In the genomic region with DNA sequence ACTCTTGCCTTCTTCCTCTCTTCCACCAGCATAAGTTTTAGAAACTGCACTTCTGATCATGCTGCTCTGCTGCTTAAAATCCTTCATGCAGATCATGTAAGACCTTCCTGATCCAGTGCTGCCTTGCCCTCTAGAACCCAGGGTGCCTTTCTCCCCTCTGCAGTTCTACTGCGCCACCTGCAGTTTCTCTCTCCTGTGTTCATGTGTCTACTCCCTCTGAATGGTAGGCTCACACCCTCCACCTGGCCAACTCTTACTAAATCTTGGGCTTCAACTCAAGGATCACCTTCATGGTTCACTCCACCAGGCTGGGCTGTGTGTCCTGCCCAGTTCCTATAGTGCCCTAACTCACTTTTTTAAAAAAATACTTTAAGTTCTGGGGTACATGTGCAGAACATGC, we compare ENCODE assay signal across 10 cellular contexts.
DNase-seq lines count a peak whose midpoint lies in the region; ATAC-seq, FAIRE-seq and TF ChIP-seq lines count a peak whose summit lies in the region.
"Had no signal": no experiment of that assay in that cellular context is flagged by ENCODE, and none has a peak within 500 bp of the region (broad histone marks: within the 10 kb centered on the region; RNA-seq: fewer than 3 reads in every experiment).

No MANE protein-coding gene starts in this region.

- no peaks in the 10 kb centered on the region for H3K27me3 Mint-ChIP-seq in activated CD4-positive, alpha-beta T cell treated with anti-CD3 and anti-CD28 coated beads for 36 hours
- peaks cover 2% of the 10 kb centered on the region for H3K27me3 Mint-ChIP-seq in activated naive CD8-positive, alpha-beta T cell treated with anti-CD3 and anti-CD28 coated beads, Interleukin-2, amount 50 U/mL, for 24 hours

- peaks cover 0 to 31% (median 3%) of the 10 kb centered on the region in 6 donors for H3K4me1 ChIP-seq in spleen

- no peak overlapping the region for H3K4me3 Mint-ChIP-seq in activated CD4-positive, alpha-beta T cell treated with anti-CD3 and anti-CD28 coated beads for 36 hours
- no peak overlapping the region for H3K4me3 Mint-ChIP-seq in activated naive CD8-positive, alpha-beta T cell treated with anti-CD3 and anti-CD28 coated beads, Interleukin-2, amount 50 U/mL, for 24 hours

- TF ChIP-seq POLR2A in spleen (IDR thresholded peaks at IDR 0.05), result no peak

- TF ChIP-seq CTCF in spleen (IDR thresholded peaks at IDR 0.05 in 8 of 11, conservative IDR thresholded peaks at IDR 0.05 in 3 of 11) (peak in 7 of 11 experiments; percentile 9 to 37 (median 25)), D721Med (IDR thresholded peaks at IDR 0.05; ENCODE audit: insufficient read depth, missing control alignments) (no peak)

- DNase-seq in activated CD4-positive, alpha-beta T cell treated with anti-CD3 and anti-CD28 coated beads for 36 hours, result peak; percentile 68
- no peak for DNase-seq in activated CD4-positive, alpha-beta T cell treated with anti-CD3 and anti-CD28 coated beads for 1 hour
- peak; percentile 38 for DNase-seq in NAMALWA (ENCODE audit: low spot score)
- DNase-seq in activated naive CD8-positive, alpha-beta T cell treated with anti-CD3 and anti-CD28 coated beads, Interleukin-2, amount 50 U/mL, for 24 hours, result no peak
- DNase-seq in spleen, result no peak
- DNase-seq in D721Med (ENCODE audit: insufficient read length, low spot score), result no peak
- DNase-seq: NCI-H1105 treated with DMSO at 0.1 percent for 48 hours had no signal

- H3K4me1 Mint-ChIP-seq in activated CD4-positive, alpha-beta T cell treated with anti-CD3 and anti-CD28 coated beads for 36 hours, result peaks cover 82% of the 10 kb centered on the region
- H3K4me1 Mint-ChIP-seq in activated naive CD8-positive, alpha-beta T cell treated with anti-CD3 and anti-CD28 coated beads, Interleukin-2, amount 50 U/mL, for 24 hours, result peaks cover 90% of the 10 kb centered on the region

- intact Hi-C loops in activated CD4-positive, alpha-beta T cell treated with anti-CD3 and anti-CD28 coated beads for 36 hours (cut with DNase I, micrococcal nuclease), result loop anchor here (5.0 to 10.0 kb wide), 5 partner anchors 235 to 1208 kb away; partner anchors contain the start of genes ARHGAP12 (in 1 of the 2) and CCDC7 (in 1 of the 2)
- intact Hi-C loops in spleen (cut with DNase I; ENCODE audit: low total_unique reads), result no loop called here

- POLR2A ChIA-PET in activated CD4-positive, alpha-beta T cell treated with anti-CD3 and anti-CD28 coated beads for 36 hours (lab: Charles Lee), result interaction anchor here (2.6 kb wide), 1 partner anchor 11 kb away, joined by 6 read pairs; no protein-coding TSS in a partner anchor

- ATAC-seq in activated CD4-positive, alpha-beta T cell treated with anti-CD3 and anti-CD28 coated beads for 36 hours, result peak; percentile 12
- no peak for ATAC-seq in activated naive CD8-positive, alpha-beta T cell treated with anti-CD3 and anti-CD28 coated beads, Interleukin-2, amount 50 U/mL, for 24 hours
- ATAC-seq in HG03025 (IDR thresholded peaks at IDR 0.05; ENCODE audit: low FRiP score, unreplicated experiment) (no peak), GM18868 (IDR thresholded peaks at IDR 0.05; ENCODE audit: unreplicated experiment) (no peak)

- H3K27ac Mint-ChIP-seq in activated CD4-positive, alpha-beta T cell treated with anti-CD3 and anti-CD28 coated beads for 36 hours, result peak overlapping the region; percentile 60
- H3K27ac Mint-ChIP-seq in activated naive CD8-positive, alpha-beta T cell treated with anti-CD3 and anti-CD28 coated beads, Interleukin-2, amount 50 U/mL, for 24 hours, result peak overlapping the region; percentile 10

- WGBS in spleen, 5 donors, result 92 to 100% (median 93%) methylated on average over 1 of the region's 1 CpG

- H3K27me3 ChIP-seq in spleen (replicated peaks in 1 of 7), result no peaks in the 10 kb centered on the region

- no peaks in the 10 kb centered on the region for H3K9me3 Mint-ChIP-seq in activated CD4-positive, alpha-beta T cell treated with anti-CD3 and anti-CD28 coated beads for 36 hours (ENCODE audit: low read depth)
- H3K9me3 Mint-ChIP-seq in activated naive CD8-positive, alpha-beta T cell treated with anti-CD3 and anti-CD28 coated beads, Interleukin-2, amount 50 U/mL, for 24 hours, result no peaks in the 10 kb centered on the region

- H3K27ac ChIP-seq in spleen, result peak overlapping the region in 1 of 8 donors; percentile 31

- no peaks in the 10 kb centered on the region for H3K9me3 ChIP-seq in spleen

- no peak overlapping the region for H3K4me3 ChIP-seq in spleen

- FAIRE-seq in D721Med (lab: Jason Lieb, UNC), result no peak
- FAIRE-seq: H54 had no signal

- H3K36me3 ChIP-seq in spleen, result no peaks in the 10 kb centered on the region

- CTCF ChIA-PET in activated CD4-positive, alpha-beta T cell treated with anti-CD3 and anti-CD28 coated beads for 36 hours (lab: Charles Lee), result interaction anchor here (0.8 to 1.4 kb wide), 2 partner anchors 13 to 235 kb away, joined by 4 to 5 read pairs; no protein-coding TSS in a partner anchor

- peaks cover 2% of the 10 kb centered on the region for H3K36me3 Mint-ChIP-seq in activated CD4-positive, alpha-beta T cell treated with anti-CD3 and anti-CD28 coated beads for 36 hours (ENCODE audit: low read depth)
- H3K36me3 Mint-ChIP-seq in activated naive CD8-positive, alpha-beta T cell treated with anti-CD3 and anti-CD28 coated beads, Interleukin-2, amount 50 U/mL, for 24 hours (ENCODE audit: low read depth), result no peaks in the 10 kb centered on the region

Comparison
In these comparisons a context has a peak if more than half of its experiments do, and no peak if none do; other contexts are left out.
1. DNase-seq: peak in activated CD4-positive, alpha-beta T cell treated with anti-CD3 and anti-CD28 coated beads for 36 hours (single experiment) and NAMALWA (single experiment); none in activated CD4-positive, alpha-beta T cell treated with anti-CD3 and anti-CD28 coated beads for 1 hour (single experiment), activated naive CD8-positive, alpha-beta T cell treated with anti-CD3 and anti-CD28 coated beads, Interleukin-2, amount 50 U/mL, for 24 hours (single experiment), spleen (single experiment) and D721Med (single experiment).